ENCODE assay signal across 9 cellular contexts in the genomic region with DNA sequence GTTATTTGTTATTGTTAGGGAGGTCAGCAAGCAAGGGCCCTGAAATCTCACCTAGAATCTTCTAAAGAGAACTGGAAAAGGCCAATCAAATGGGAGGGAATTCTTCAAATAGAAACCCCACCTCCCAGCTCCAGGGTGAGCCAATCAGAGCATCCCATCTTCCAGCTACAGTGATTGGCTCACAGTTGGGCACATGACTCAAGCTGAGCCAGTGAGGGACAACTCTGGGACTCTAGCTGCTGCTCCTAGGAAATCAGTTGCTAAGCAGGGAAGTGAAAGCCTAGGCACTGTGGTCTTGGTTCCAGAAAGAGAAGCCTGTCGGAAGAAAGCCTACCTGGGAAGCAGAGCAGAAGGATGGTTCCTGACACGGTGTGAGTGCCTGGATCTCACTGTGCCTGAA. TPM values are rescaled to one million over a fixed set of nuclear protein-coding genes. Genes with fewer than 3 reads are reported as not detected.
DNase-seq lines count a peak whose midpoint lies in the region; FAIRE-seq and TF ChIP-seq lines count a peak whose summit lies in the region.
"Had no signal": no experiment of that assay in that cellular context is flagged by ENCODE, and none has a peak within 500 bp of the region (broad histone marks: within the 10 kb centered on the region; RNA-seq: fewer than 3 reads in every experiment).

No MANE protein-coding gene starts in this region.

- no peak overlapping the region for H3K27ac ChIP-seq in small intestine (ENCODE audit: low read depth in 1 of 2, low read length in 1 of 2)
- H3K27ac ChIP-seq: BLaER1 had no signal

- peaks cover 0 to 5% of the 10 kb centered on the region in 2 donors for H3K27me3 ChIP-seq in small intestine (ENCODE audit: control insufficient read depth in 2 of 2, insufficient read depth in 2 of 2, low read length in 2 of 2)

- DNase-seq in SKM-1 treated with dmso at 0.1 percent for 144 hours (lab: John Stamatoyannopoulos, UW; ENCODE audit: unreplicated experiment): peak; percentile 27
- DNase-seq in SKM-1 (lab: John Stamatoyannopoulos, UW; ENCODE audit: unreplicated experiment): no peak
- peak; percentile 33 for DNase-seq in NCI-H446 treated with DMSO at 0.1 percent for 48 hours (lab: John Stamatoyannopoulos, UW)
- DNase-seq in choroid plexus epithelial cell (ENCODE audit: low read depth): peak; percentile 50
- peak; percentile 80 for DNase-seq in small intestine
- DNase-seq in NCI-H187 treated with DMSO at 0.1 percent for 48 hours (lab: John Stamatoyannopoulos, UW): no peak
- DNase-seq in T-helper 9 cell: no peak
- no peak for DNase-seq in NCI-H187 (lab: John Stamatoyannopoulos, UW)

- H3K4me3 ChIP-seq in choroid plexus epithelial cell (ENCODE audit: low read depth, low read length): no peak overlapping the region
- no peak overlapping the region for H3K4me3 ChIP-seq in small intestine (ENCODE audit: low read depth in 1 of 2, low read length in 2 of 2)
- H3K4me3 ChIP-seq: BLaER1 had no signal

- no peaks in the 10 kb centered on the region for H3K4me1 ChIP-seq in small intestine (ENCODE audit: control insufficient read depth in 2 of 2, insufficient read depth in 1 of 2, low read depth in 1 of 2, low read length in 1 of 2)

- TF ChIP-seq CTCF in choroid plexus epithelial cell (conservative IDR thresholded peaks at IDR 0.05; ENCODE audit: low read depth, low read length): no peak

- no peak for FAIRE-seq in small intestine (lab: Jason Lieb, UNC)

- H3K9me3 ChIP-seq in small intestine (ENCODE audit: control insufficient read depth, low read depth): no peaks in the 10 kb centered on the region

- 67 to 82% (median 69%) methylated on average over 2 of the region's 2 CpGs for WGBS in small intestine, 3 donors

- H3K36me3 ChIP-seq in small intestine (ENCODE audit: control insufficient read depth in 2 of 2, insufficient read depth in 2 of 2, low read length in 2 of 2): peaks cover 0 to 2% of the 10 kb centered on the region in 2 donors
- H3K36me3 ChIP-seq: BLaER1 had no signal

RNA-seq across cellular contexts. Expression of a gene that starts 13.4 kb away (rescaled TPM):
- polyA plus RNA-seq in small intestine: 100 to 1,000 TPM in 2 of 3 donors, 10 to 100 TPM in 1; 58.6 to 477 (median 154) TPM

RNA-seq across cellular contexts. Expression of a gene that starts 48.0 kb away (rescaled TPM):
- polyA plus RNA-seq in small intestine: under 1 TPM in 2 of 3 donors, not detected in 1; 0.16 to 0.27 TPM

RNA-seq across cellular contexts. Expression of a gene that starts 56.5 kb away (rescaled TPM):
- polyA plus RNA-seq in small intestine: 10 to 100 TPM in 2 of 3 donors, 1 to 10 TPM in 1; 8.1 to 22.9 (median 14.6) TPM

Comparison
In these comparisons a context has a peak if more than half of its experiments do, and no peak if none do; other contexts are left out.
1. DNase-seq: peak in SKM-1 treated with dmso at 0.1 percent for 144 hours (single experiment), NCI-H446 treated with DMSO at 0.1 percent for 48 hours (single experiment), choroid plexus epithelial cell (single experiment) and small intestine (single experiment); none in SKM-1 (single experiment), NCI-H187 treated with DMSO at 0.1 percent for 48 hours (single experiment), T-helper 9 cell (single experiment) and NCI-H187 (0 of 2).